ENCODE assay signal across 8 cellular contexts in genomic region chr11:126194121-126194543, GRCh38. TPM values are rescaled to one million over a fixed set of nuclear protein-coding genes. Genes with fewer than 3 reads are reported as not detected.
DNase-seq lines count a peak whose midpoint lies in the region; ATAC-seq and TF ChIP-seq lines count a peak whose summit lies in the region.

No MANE protein-coding gene starts in this region.

- TF ChIP-seq POLR2A in adrenal gland (IDR thresholded peaks at IDR 0.05), result no peak

- DNase-seq in BJ (ENCODE audit: low read depth), result no peak
- DNase-seq in GM20000 (ENCODE audit: low spot score), result peak; percentile 47
- DNase-seq in NCI-H774 (lab: John Stamatoyannopoulos, UW), result peak; percentile 23
- DNase-seq in adrenal gland, result peak in 6 of 7 donors; percentile 29 to 79 (median 48)
- DNase-seq in right atrium auricular region (ENCODE audit: low spot score), result no peak
- peak; percentile 37 to 40 for DNase-seq in stimulated activated CD4-positive, alpha-beta T cell treated with anti-CD3 and anti-CD28 coated beads, Interleukin-2, amount 100 ng/mL, for 24 hours
- no peak for DNase-seq in MG63

- CTCF ChIA-PET in BJ (lab: Yijun Ruan, JAX), result interaction anchor here (0.6 to 4.5 kb wide), 30 partner anchors 10 to 287 kb away, joined by 3 to 67 read pairs (median 5); partner anchors contain the start of genes CDON and VSIG10L2

- 28 to 36% (median 34%) methylated on average over 9 of the region's 9 CpGs for WGBS in adrenal gland, 4 donors

- no peaks in the 10 kb centered on the region for H3K4me1 ChIP-seq in adrenal gland (replicated peaks in 1 of 2)
- H3K4me1 ChIP-seq in right atrium auricular region, result no peaks in the 10 kb centered on the region

- H3K4me3 ChIP-seq in BJ (ENCODE audit: low read depth, low read length), result no peak overlapping the region
- no peak overlapping the region for H3K4me3 ChIP-seq in adrenal gland
- H3K4me3 ChIP-seq in right atrium auricular region, result no peak overlapping the region
- H3K4me3 ChIP-seq in MG63, result no peak overlapping the region

- TF ChIP-seq CTCF in BJ (IDR thresholded peaks at IDR 0.05; ENCODE audit: insufficient read depth, low read depth, low read length) (peak; percentile 59), GM20000 (IDR thresholded peaks at IDR 0.05; ENCODE audit: extremely low read depth, missing control alignments) (peak; percentile 48), adrenal gland (IDR thresholded peaks at IDR 0.05) (peak; percentile 59 to 90 (median 76)), right atrium auricular region (IDR thresholded peaks at IDR 0.05) (peak; percentile 44 to 78)

- POLR2A ChIA-PET in BJ (lab: Charles Lee), result no interaction called here

- intact Hi-C loops in adrenal gland (cut with DNase I), result loop anchor here (2.0 to 5.0 kb wide), 3 partner anchors 252 to 272 kb away; no protein-coding TSS in a partner anchor

- H3K9me3 ChIP-seq in adrenal gland (replicated peaks in 1 of 3), result no peaks in the 10 kb centered on the region
- H3K9me3 ChIP-seq in right atrium auricular region, result peaks cover 0 to 3% of the 10 kb centered on the region in 2 donors
- no peaks in the 10 kb centered on the region for H3K9me3 ChIP-seq in MG63

- H3K27ac ChIP-seq in adrenal gland (no peak overlapping the region), right atrium auricular region (no peak overlapping the region)

- H3K36me3 ChIP-seq in BJ (ENCODE audit: control insufficient read depth, insufficient read depth, low read length), result peaks cover 3% of the 10 kb centered on the region
- peaks cover 0 to 17% of the 10 kb centered on the region in 2 donors for H3K36me3 ChIP-seq in adrenal gland (replicated peaks in 1 of 2)
- peaks cover 29% of the 10 kb centered on the region for H3K36me3 ChIP-seq in right atrium auricular region
- H3K36me3 ChIP-seq in MG63, result peaks cover 64% of the 10 kb centered on the region

- ATAC-seq in HG03045 (IDR thresholded peaks at IDR 0.05; ENCODE audit: unreplicated experiment), result no peak

- no peaks in the 10 kb centered on the region for H3K27me3 ChIP-seq in BJ (ENCODE audit: control insufficient read depth, insufficient read depth, low read length)
- H3K27me3 ChIP-seq in adrenal gland, result no peaks in the 10 kb centered on the region
- no peaks in the 10 kb centered on the region for H3K27me3 ChIP-seq in right atrium auricular region
- no peaks in the 10 kb centered on the region for H3K27me3 ChIP-seq in MG63

RNA-seq across cellular contexts. Expression of gene RPUSD4, which starts 17.3 kb away (rescaled TPM):
- polyA plus RNA-seq in BJ (2011; rRNA removed) (18.9 and 31.8 TPM in 2 replicates), adrenal gland (10 to 100 TPM; 12.4 to 18.5 (median 15.9) TPM)
- polyA minus RNA-seq in BJ (2011; rRNA and poly(A)+ RNA removed), result 24.2 and 46.9 TPM in 2 replicates
- total RNA-seq in adrenal gland (10 to 100 TPM; 10.6 to 27.5 (median 21.3) TPM), right atrium auricular region (10 to 100 TPM; 13.3 to 14.3 TPM)
- total RNA-seq in MG63 (2014; rRNA removed; shearing (Covaris generic); ENCODE audit: low replicate concordance), result 18.8 and 29.0 TPM in 2 replicates

RNA-seq across cellular contexts. Expression of gene FAM118B, which starts 17.4 kb away (rescaled TPM):
- polyA plus RNA-seq in BJ (2011; rRNA removed) (14.2 and 24.5 TPM in 2 replicates), adrenal gland (10 to 100 TPM in 1 of 3 donors, 1 to 10 TPM in 2; 5.8 to 17.0 (median 8.8) TPM)
- 5.2 and 5.5 TPM in 2 replicates for polyA minus RNA-seq in BJ (2011; rRNA and poly(A)+ RNA removed)
- total RNA-seq in adrenal gland (10 to 100 TPM; 12.0 to 26.6 (median 16.7) TPM), right atrium auricular region (10 to 100 TPM; 16.0 to 16.3 TPM)
- total RNA-seq in MG63 (2014; rRNA removed; shearing (Covaris generic); ENCODE audit: low replicate concordance), result 16.9 and 19.8 TPM in 2 replicates

Comparison
In these comparisons a context has a peak if more than half of its experiments do, and no peak if none do; other contexts are left out.
1. DNase-seq: peak in GM20000 (single experiment), NCI-H774 (single experiment), adrenal gland (6 of 7) and stimulated activated CD4-positive, alpha-beta T cell treated with anti-CD3 and anti-CD28 coated beads, Interleukin-2, amount 100 ng/mL, for 24 hours (2 of 2); none in BJ (single experiment), right atrium auricular region (single experiment) and MG63 (single experiment).
2. Peak in every context shown above with its lines, with median percentiles within 50 percentile points of each other: CTCF ChIP-seq.